ENCODE assay signal across 26 cellular contexts in the genomic region with DNA sequence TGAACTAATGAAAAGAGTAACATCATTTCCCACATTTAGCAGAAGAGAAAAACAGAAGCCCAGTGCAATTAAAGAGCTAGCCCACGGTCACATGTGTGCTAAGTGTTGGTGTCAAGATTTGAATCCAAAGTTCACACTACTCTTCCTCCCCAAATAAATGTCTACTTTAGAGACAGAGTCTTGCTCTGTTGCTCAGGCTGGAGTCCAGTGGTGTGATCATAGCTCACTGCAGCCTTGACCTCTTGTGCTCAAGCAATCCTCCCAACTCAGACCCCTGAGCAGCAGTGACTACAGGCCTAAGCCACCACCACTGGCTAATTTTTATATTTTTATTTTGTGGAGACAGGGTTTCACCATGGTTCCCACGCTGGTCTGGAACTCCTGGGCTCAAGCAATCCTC. TPM values are rescaled to one million over a fixed set of nuclear protein-coding genes. Genes with fewer than 3 reads are reported as not detected.
"Had no signal": no experiment of that assay in that cellular context is flagged by ENCODE, and none has a peak within 500 bp of the region (broad histone marks: within the 10 kb centered on the region; RNA-seq: fewer than 3 reads in every experiment).

No MANE protein-coding gene starts in this region.

- H3K4me3 Mint-ChIP-seq: activated CD4-positive, alpha-beta memory T cell treated with anti-CD3 and anti-CD28 coated beads for 36 hours; activated CD4-positive, alpha-beta T cell treated with anti-CD3 and anti-CD28 coated beads, Interleukin-2, amount 10 ng/mL, durations not matched to agents 7 days and 5 days; activated naive CD4-positive, alpha-beta T cell treated with anti-CD3 and anti-CD28 coated beads for 36 hours; activated naive CD8-positive, alpha-beta T cell; activated T-cell treated with anti-CD3 and anti-CD28 coated beads, Interleukin-2, amount 50 U/mL, for 4 hours; activated T-helper 17 cell treated with anti-CD3 and anti-CD28 coated beads, Interleukin-2, amount 50 U/mL, for 72 hours; T-helper 2 cell treated with Interferon-gamma antibody and Interleukin-4, amounts not matched to agents 5 μg/mL and 100 μg/mL, for 36 hours had no signal

- H3K4me1 ChIP-seq: colonic mucosa had no signal

- H3K9me3 Mint-ChIP-seq: activated CD4-positive, alpha-beta memory T cell treated with anti-CD3 and anti-CD28 coated beads for 36 hours; activated naive CD4-positive, alpha-beta T cell treated with anti-CD3 and anti-CD28 coated beads for 36 hours; activated T-cell treated with anti-CD3 and anti-CD28 coated beads, Interleukin-2, amount 50 U/mL, for 4 hours; activated T-helper 17 cell treated with anti-CD3 and anti-CD28 coated beads, Interleukin-2, amount 50 U/mL, for 72 hours; T-helper 2 cell treated with Interferon-gamma antibody and Interleukin-4, amounts not matched to agents 5 μg/mL and 100 μg/mL, for 36 hours had no signal

- DNase-seq: activated CD4-positive, alpha-beta memory T cell treated with anti-CD3 and anti-CD28 coated beads for 36 hours; activated CD4-positive, alpha-beta T cell treated with anti-CD3 and anti-CD28 coated beads, Interleukin-2, amount 10 ng/mL, durations not matched to agents 7 days and 5 days; activated CD8-positive, alpha-beta memory T cell treated with anti-CD3 and anti-CD28 coated beads for 24 hours; activated gamma-delta T cell; activated naive CD4-positive, alpha-beta T cell treated with anti-CD3 and anti-CD28 coated beads for 36 hours; activated T-cell treated with anti-CD3 and anti-CD28 coated beads, Interleukin-2, amount 50 U/mL, for 4 hours; caudate nucleus; colonic mucosa; KG1; MG63; MV-4-11; NCI-H1092 treated with DMSO at 0.1 percent for 48 hours; NCI-H1436; NCI-H1694 treated with DMSO at 0.1 percent for 48 hours; NCI-H2029 treated with DMSO at 0.1 percent for 48 hours; NCI-H345; NCI-H510A; NCI-H526 treated with DMSO at 0.1 percent for 48 hours; NCI-H82; NK-92 treated with Interleukin-12 subunit alpha and Interleukin-12 subunit beta, amount 100 ng/mL, for 24 hours; PC-3; T-helper 1 cell had no signal

- H3K9me3 ChIP-seq: colonic mucosa, MG63 had no signal

- H3K27ac ChIP-seq: colonic mucosa, SK-N-MC had no signal

- H3K27ac Mint-ChIP-seq: activated CD4-positive, alpha-beta memory T cell treated with anti-CD3 and anti-CD28 coated beads for 36 hours; activated CD4-positive, alpha-beta T cell treated with anti-CD3 and anti-CD28 coated beads, Interleukin-2, amount 10 ng/mL, durations not matched to agents 7 days and 5 days; activated naive CD4-positive, alpha-beta T cell treated with anti-CD3 and anti-CD28 coated beads for 36 hours; activated naive CD8-positive, alpha-beta T cell; activated T-helper 17 cell treated with anti-CD3 and anti-CD28 coated beads, Interleukin-2, amount 50 U/mL, for 72 hours; T-helper 2 cell treated with Interferon-gamma antibody and Interleukin-4, amounts not matched to agents 5 μg/mL and 100 μg/mL, for 36 hours had no signal

- H3K36me3 ChIP-seq: colonic mucosa, MG63 had no signal

- H3K36me3 Mint-ChIP-seq: activated CD4-positive, alpha-beta memory T cell treated with anti-CD3 and anti-CD28 coated beads for 36 hours; activated naive CD8-positive, alpha-beta T cell had no signal

- H3K27me3 ChIP-seq: colonic mucosa, MG63 had no signal

- H3K4me3 ChIP-seq: colonic mucosa, MG63, SK-N-MC had no signal

- ATAC-seq: activated T-cell treated with anti-CD3 and anti-CD28 coated beads, Interleukin-2, amount 50 U/mL, for 4 hours; activated T-helper 17 cell treated with anti-CD3 and anti-CD28 coated beads, Interleukin-2, amount 50 U/mL, for 72 hours; PC-3 had no signal

RNA-seq across cellular contexts. Expression of a gene that starts 5.2 kb away (rescaled TPM):
- total RNA-seq: activated CD4-positive, alpha-beta T cell treated with anti-CD3 and anti-CD28 coated beads, Interleukin-2, amount 10 ng/mL, durations not matched to agents 7 days and 5 days had no signal
